8 cellular contexts compared by ENCODE assay signal in the genomic region with DNA sequence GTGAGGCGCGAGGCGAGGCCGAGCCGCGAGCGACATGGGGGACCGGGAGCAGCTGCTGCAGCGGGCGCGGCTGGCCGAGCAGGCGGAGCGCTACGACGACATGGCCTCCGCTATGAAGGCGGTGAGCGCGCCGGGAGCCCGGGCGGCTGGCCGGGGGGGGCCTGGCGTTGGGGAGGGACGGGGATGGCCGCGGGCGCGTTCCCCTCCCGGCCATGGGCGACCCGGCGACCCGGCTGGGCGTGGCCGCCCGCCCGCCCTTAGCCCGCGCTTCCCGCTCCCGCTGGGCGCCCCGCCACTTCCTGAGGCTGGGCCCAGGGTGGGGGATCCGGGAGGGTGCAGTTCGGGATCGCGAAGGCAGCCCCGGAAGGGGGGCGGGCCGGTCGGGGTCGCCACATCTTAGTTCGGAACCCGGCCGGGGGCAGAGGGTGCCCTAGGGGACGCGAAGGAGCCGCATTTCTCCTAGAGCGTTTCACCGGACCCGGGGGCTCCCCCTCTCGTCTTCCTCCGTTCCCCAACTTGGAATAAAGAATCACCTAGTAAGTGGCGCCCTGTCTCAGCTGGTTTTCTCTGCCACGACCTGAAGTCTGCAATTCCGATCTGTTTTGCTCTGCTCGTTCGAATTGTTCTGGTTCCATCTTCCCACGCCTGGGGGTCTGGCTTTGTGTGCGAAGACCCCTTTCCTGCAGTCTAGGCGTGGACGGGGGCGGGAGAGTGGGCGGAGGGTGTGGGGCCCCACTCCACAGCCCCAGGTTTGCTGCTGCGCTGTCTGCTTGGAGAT. TPM values are rescaled to one million over a fixed set of nuclear protein-coding genes. Genes with fewer than 3 reads are reported as not detected.
A peak's percentile ranks its signal among the peaks of the same experiment; 100 is the strongest.
DNase-seq lines count a peak whose midpoint lies in the region; ATAC-seq and TF ChIP-seq lines count a peak whose summit lies in the region.

No MANE protein-coding gene starts in this region.

- ATAC-seq in HG03064 (IDR thresholded peaks at IDR 0.05; ENCODE audit: low read depth, unreplicated experiment) (peak; percentile 22), T-cell (replicated peaks in 1 of 4) (peak; percentile 28 to 51 (median 36)), right lobe of liver (peak; percentile 39 to 47 (median 42))

- TF ChIP-seq CTCF in choroid plexus epithelial cell (conservative IDR thresholded peaks at IDR 0.05; ENCODE audit: low read depth, low read length) = no peak
- TF ChIP-seq CTCF in right lobe of liver (IDR thresholded peaks at IDR 0.05) = no peak

- H3K27me3 Mint-ChIP-seq in T-cell = no peaks in the 10 kb centered on the region

- no peaks in the 10 kb centered on the region for H3K9me3 ChIP-seq in right lobe of liver

- peaks cover 0 to 7% (median 0%) of the 10 kb centered on the region in 4 donors for H3K4me1 ChIP-seq in right lobe of liver

- 0% methylated on average over 18 of the region's 77 CpGs for WGBS in right lobe of liver (ENCODE audit: insufficient coverage, low coverage, low lambda C conversion rate, missing lambda C conversion rate)

- CTCF ChIA-PET in T-cell (lab: Charles Lee) = interaction anchor here in 1 of 2 donors (1.2 to 1.8 kb wide), 2 partner anchors 25 to 279 kb away, joined by 3 to 6 read pairs; no protein-coding TSS in a partner anchor

- H3K4me3 Mint-ChIP-seq in T-cell = peak overlapping the region in 2 of 3 donors; percentile 41 to 50

- POLR2A ChIA-PET in T-cell (lab: Charles Lee) = no interaction called here

- H3K4me3 ChIP-seq in choroid plexus epithelial cell (ENCODE audit: low read depth, low read length) (peak overlapping the region; percentile 82), right lobe of liver (peak overlapping the region; percentile 78 to 99 (median 81))

- no peak overlapping the region for H3K27ac Mint-ChIP-seq in T-cell

- DNase-seq in activated gamma-delta T cell treated with Interleukin-2 at 50 U/mL for 16 hours = peak; percentile 29
- no peak for DNase-seq in activated gamma-delta T cell (lab: John Stamatoyannopoulos, UW)
- peak in 27 of 34 experiments; percentile 7 to 48 (median 24) for DNase-seq in T-cell
- DNase-seq in choroid plexus epithelial cell (ENCODE audit: low read depth) = no peak
- peak in 2 of 3 donors; percentile 71 to 72 for DNase-seq in right lobe of liver
- peak; percentile 21 to 27 for DNase-seq in stimulated activated CD8-positive, alpha-beta memory T cell treated with anti-CD3 and anti-CD28 coated beads, Interleukin-2, amount 100 ng/mL, for 48 hours (ENCODE audit: low read depth in 2 of 2)
- no peak for DNase-seq in KG1 (lab: John Stamatoyannopoulos, UW)

- peaks cover 0 to 3% (median 0%) of the 10 kb centered on the region in 4 donors for H3K36me3 ChIP-seq in right lobe of liver

- intact Hi-C loops in right lobe of liver (cut with DNase I) = no loop called here

- TF ChIP-seq POLR2A in right lobe of liver (IDR thresholded peaks at IDR 0.05) = peak; percentile 68

- peaks cover 8 to 25% (median 17%) of the 10 kb centered on the region in 3 donors for H3K4me1 Mint-ChIP-seq in T-cell

- peak overlapping the region; percentile 90 to 96 (median 93) for H3K27ac ChIP-seq in right lobe of liver

- H3K36me3 Mint-ChIP-seq in T-cell = peaks cover 3% of the 10 kb centered on the region

- H3K27me3 ChIP-seq in right lobe of liver = no peaks in the 10 kb centered on the region

- no peaks in the 10 kb centered on the region for H3K9me3 Mint-ChIP-seq in T-cell

RNA-seq across cellular contexts. Expression of a gene that starts 0.6 kb away (rescaled TPM):
- total RNA-seq in T-cell (10 to 100 TPM; 17.7 to 49.5 (median 42.1) TPM), right lobe of liver (10 to 100 TPM; 35.8 to 97.5 (median 59.1) TPM)

Comparison
In these comparisons a context has a peak if more than half of its experiments do, and no peak if none do; other contexts are left out.
1. DNase-seq: peak in activated gamma-delta T cell treated with Interleukin-2 at 50 U/mL for 16 hours (single experiment), T-cell (27 of 34), right lobe of liver (2 of 3) and stimulated activated CD8-positive, alpha-beta memory T cell treated with anti-CD3 and anti-CD28 coated beads, Interleukin-2, amount 100 ng/mL, for 48 hours (2 of 2); none in activated gamma-delta T cell (single experiment), choroid plexus epithelial cell (single experiment) and KG1 (single experiment).
2. Peak in every context shown above with its lines, with median percentiles within 50 percentile points of each other: ATAC-seq.